In the genomic region with DNA sequence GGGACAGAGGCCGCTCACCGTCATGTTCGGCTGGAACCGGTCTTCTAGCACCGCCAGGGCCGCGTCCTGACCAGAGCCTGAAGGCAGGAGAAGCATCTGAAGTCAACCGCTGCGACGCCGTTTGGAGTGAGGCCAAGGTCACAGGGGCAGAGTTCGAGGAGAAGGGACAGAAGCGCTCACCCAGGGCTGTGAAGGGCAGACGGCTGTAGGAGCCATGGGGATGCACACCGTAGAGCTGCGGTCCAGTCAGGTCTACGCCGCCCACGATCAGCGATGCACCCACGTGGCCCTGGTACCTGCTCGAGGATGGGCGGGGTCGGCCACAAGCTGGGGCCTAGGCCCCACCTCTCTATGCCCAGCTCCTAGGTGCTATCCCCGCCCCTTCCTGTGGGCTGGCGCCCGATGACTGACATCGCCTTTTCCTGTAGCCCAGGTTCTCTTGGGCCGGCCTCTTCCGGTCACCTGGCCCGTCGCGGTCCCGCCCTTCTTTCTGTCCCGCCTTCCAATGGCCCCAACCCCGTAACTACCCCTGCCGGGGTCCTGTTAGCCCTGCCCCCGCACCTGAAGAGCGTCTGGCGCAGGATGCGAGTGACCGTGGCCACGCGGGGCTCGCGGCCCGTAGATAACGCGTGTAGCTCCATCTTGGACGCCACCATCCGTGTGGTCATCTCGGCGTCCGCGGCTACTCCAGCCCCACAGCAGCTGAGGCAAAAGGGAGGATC, we compare ENCODE assay signal across 8 cellular contexts. TPM values are rescaled to one million over a fixed set of nuclear protein-coding genes. Genes with fewer than 3 reads are reported as not detected.
A peak's percentile ranks its signal among the peaks of the same experiment; 100 is the strongest.
DNase-seq lines count a peak whose midpoint lies in the region; ATAC-seq, FAIRE-seq and TF ChIP-seq lines count a peak whose summit lies in the region.

No MANE protein-coding gene starts in this region.

- peak; percentile 90 for ATAC-seq in stimulated activated naive CD8-positive, alpha-beta T cell treated with anti-CD3 and anti-CD28 coated beads, Interleukin-15, amount 100 ng/mL, for 72 hours

- TF ChIP-seq CTCF in MM.1S (IDR thresholded peaks at IDR 0.05; ENCODE audit: low read length): no peak
- TF ChIP-seq CTCF in fibroblast of villous mesenchyme (IDR thresholded peaks at IDR 0.05; ENCODE audit: insufficient read depth, low read depth, low read length): no peak
- TF ChIP-seq CTCF in neural cell (IDR thresholded peaks at IDR 0.05; ENCODE audit: poor library complexity, severe bottlenecking): no peak

- no peaks in the 10 kb centered on the region for H3K9me3 Mint-ChIP-seq in stimulated activated naive CD8-positive, alpha-beta T cell treated with anti-CD3 and anti-CD28 coated beads, Interleukin-15, amount 100 ng/mL, for 72 hours

- DNase-seq in HCEC 1CT (peak; percentile 86), MM.1S (peak; percentile 99), SHP77 treated with DMSO at 0.1 percent for 48 hours (lab: John Stamatoyannopoulos, UW) (peak; percentile 91), activated gamma-delta T cell treated with Interleukin-2 at 50 U/mL for 16 hours (peak; percentile 95), fibroblast of villous mesenchyme (ENCODE audit: low read depth) (peak; percentile 90)
- DNase-seq in stimulated activated naive CD8-positive, alpha-beta T cell treated with anti-CD3 and anti-CD28 coated beads, Interleukin-15, amount 100 ng/mL, for 72 hours: peak; percentile 89 to 96

- peaks cover 16% of the 10 kb centered on the region for H3F3A ChIP-seq in MM.1S (ENCODE audit: insufficient read depth, low read length)
- H3F3A ChIP-seq in neural cell (ENCODE audit: insufficient read depth, low read length, poor library complexity, severe bottlenecking): no peaks in the 10 kb centered on the region

- H3K9ac ChIP-seq in MM.1S (ENCODE audit: low read length): peak overlapping the region; percentile 89
- H3K9ac ChIP-seq in neural cell (ENCODE audit: low read length): peak overlapping the region; percentile 87

- peak; percentile 98 for FAIRE-seq in G401.6 (lab: Jason Lieb, UNC)

- H3K9me2 ChIP-seq in MM.1S (replicated peaks; ENCODE audit: insufficient read depth, low read length) (no peaks in the 10 kb centered on the region), neural cell (ENCODE audit: insufficient read depth, low read length) (no peaks in the 10 kb centered on the region)

- peaks cover 56% of the 10 kb centered on the region for H3K4me1 Mint-ChIP-seq in stimulated activated naive CD8-positive, alpha-beta T cell treated with anti-CD3 and anti-CD28 coated beads, Interleukin-15, amount 100 ng/mL, for 72 hours

- H3K36me3 ChIP-seq in MM.1S (replicated peaks; ENCODE audit: insufficient read depth, low read length) (no peaks in the 10 kb centered on the region; the same call in 1 of the 2 replicates), neural cell (ENCODE audit: insufficient read depth, low read length) (no peaks in the 10 kb centered on the region)

- TF ChIP-seq RAD21 in neural cell (conservative IDR thresholded peaks at IDR 0.05): no peak

- TF ChIP-seq EP300 in neural cell (conservative IDR thresholded peaks at IDR 0.05; ENCODE audit: poor library complexity, severe bottlenecking): no peak

- H3K4me1 ChIP-seq in MM.1S (ENCODE audit: low read length): peaks cover 15% of the 10 kb centered on the region

- H3K4me3 Mint-ChIP-seq in stimulated activated naive CD8-positive, alpha-beta T cell treated with anti-CD3 and anti-CD28 coated beads, Interleukin-15, amount 100 ng/mL, for 72 hours: peak overlapping the region; percentile 98 to 99

- H3K79me2 ChIP-seq in MM.1S (ENCODE audit: low read length) (peaks cover 30% of the 10 kb centered on the region), neural cell (replicated peaks; ENCODE audit: insufficient read depth, low read length) (no peaks in the 10 kb centered on the region)

- H3K27me3 ChIP-seq in MM.1S (replicated peaks; ENCODE audit: insufficient read depth, low read length) (no peaks in the 10 kb centered on the region), neural cell (ENCODE audit: insufficient read depth, low read depth, low read length) (no peaks in the 10 kb centered on the region)

- H3K27ac Mint-ChIP-seq in stimulated activated naive CD8-positive, alpha-beta T cell treated with anti-CD3 and anti-CD28 coated beads, Interleukin-15, amount 100 ng/mL, for 72 hours: peak overlapping the region; percentile 97 to 99

- H3K4me3 ChIP-seq in MM.1S (ENCODE audit: low read length): peak overlapping the region; percentile 99
- peak overlapping the region; percentile 98 for H3K4me3 ChIP-seq in fibroblast of villous mesenchyme (ENCODE audit: low read depth, low read length)
- peak overlapping the region; percentile 100 for H3K4me3 ChIP-seq in neural cell (ENCODE audit: low read length)

- no peaks in the 10 kb centered on the region for H3K27me3 Mint-ChIP-seq in stimulated activated naive CD8-positive, alpha-beta T cell treated with anti-CD3 and anti-CD28 coated beads, Interleukin-15, amount 100 ng/mL, for 72 hours

- H3K9me3 ChIP-seq in MM.1S (replicated peaks; ENCODE audit: insufficient read depth, low read length) (no peaks in the 10 kb centered on the region), neural cell (ENCODE audit: low read length) (no peaks in the 10 kb centered on the region)

- H2AFZ ChIP-seq in MM.1S (ENCODE audit: low read length): peak overlapping the region; percentile 69
- peak overlapping the region; percentile 52 for H2AFZ ChIP-seq in neural cell (ENCODE audit: low read depth, low read length)

- H4K20me1 ChIP-seq in MM.1S (ENCODE audit: insufficient read depth, low read length) (no peaks in the 10 kb centered on the region), neural cell (ENCODE audit: insufficient read depth) (no peaks in the 10 kb centered on the region)

- H3K4me2 ChIP-seq in MM.1S (ENCODE audit: low read depth, low read length) (peak overlapping the region; percentile 94), neural cell (ENCODE audit: low read length) (peak overlapping the region; percentile 88)

- H3K27ac ChIP-seq in MM.1S (ENCODE audit: low read length) (peak overlapping the region; percentile 82; the same call in 1 of the 2 replicates), neural cell (ENCODE audit: low read length) (peak overlapping the region; percentile 74)

TF ChIP-seq in neural cell, 6 proteins besides CTCF, POLR2A, EP300 and RAD21:
- no peak for TF ChIP-seq SMC3 (conservative IDR thresholded peaks at IDR 0.05; ENCODE audit: poor library complexity)
- TF ChIP-seq EZH2 (IDR thresholded peaks at IDR 0.05; ENCODE audit: borderline replicate concordance, insufficient read depth, low read length, poor library complexity, severe bottlenecking): no peak
- TF ChIP-seq, protein P1, sequence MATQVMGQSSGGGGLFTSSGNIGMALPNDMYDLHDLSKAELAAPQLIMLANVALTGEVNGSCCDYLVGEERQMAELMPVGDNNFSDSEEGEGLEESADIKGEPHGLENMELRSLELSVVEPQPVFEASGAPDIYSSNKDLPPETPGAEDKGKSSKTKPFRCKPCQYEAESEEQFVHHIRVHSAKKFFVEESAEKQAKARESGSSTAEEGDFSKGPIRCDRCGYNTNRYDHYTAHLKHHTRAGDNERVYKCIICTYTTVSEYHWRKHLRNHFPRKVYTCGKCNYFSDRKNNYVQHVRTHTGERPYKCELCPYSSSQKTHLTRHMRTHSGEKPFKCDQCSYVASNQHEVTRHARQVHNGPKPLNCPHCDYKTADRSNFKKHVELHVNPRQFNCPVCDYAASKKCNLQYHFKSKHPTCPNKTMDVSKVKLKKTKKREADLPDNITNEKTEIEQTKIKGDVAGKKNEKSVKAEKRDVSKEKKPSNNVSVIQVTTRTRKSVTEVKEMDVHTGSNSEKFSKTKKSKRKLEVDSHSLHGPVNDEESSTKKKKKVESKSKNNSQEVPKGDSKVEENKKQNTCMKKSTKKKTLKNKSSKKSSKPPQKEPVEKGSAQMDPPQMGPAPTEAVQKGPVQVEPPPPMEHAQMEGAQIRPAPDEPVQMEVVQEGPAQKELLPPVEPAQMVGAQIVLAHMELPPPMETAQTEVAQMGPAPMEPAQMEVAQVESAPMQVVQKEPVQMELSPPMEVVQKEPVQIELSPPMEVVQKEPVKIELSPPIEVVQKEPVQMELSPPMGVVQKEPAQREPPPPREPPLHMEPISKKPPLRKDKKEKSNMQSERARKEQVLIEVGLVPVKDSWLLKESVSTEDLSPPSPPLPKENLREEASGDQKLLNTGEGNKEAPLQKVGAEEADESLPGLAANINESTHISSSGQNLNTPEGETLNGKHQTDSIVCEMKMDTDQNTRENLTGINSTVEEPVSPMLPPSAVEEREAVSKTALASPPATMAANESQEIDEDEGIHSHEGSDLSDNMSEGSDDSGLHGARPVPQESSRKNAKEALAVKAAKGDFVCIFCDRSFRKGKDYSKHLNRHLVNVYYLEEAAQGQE (IDR thresholded peaks at IDR 0.05; ENCODE audit: borderline replicate concordance): peak; percentile 66
- TF ChIP-seq TAF1 (IDR thresholded peaks at IDR 0.05; ENCODE audit: low read depth): peak; percentile 84
- TF ChIP-seq MXI1 (conservative IDR thresholded peaks at IDR 0.05; ENCODE audit: poor library complexity, severe bottlenecking): peak; percentile 98
- TF ChIP-seq POLR2AphosphoS5 (IDR thresholded peaks at IDR 0.05): peak; percentile 87

RNA-seq across cellular contexts. Expression of a gene that starts 1.1 kb away (rescaled TPM):
- 54.0 and 72.8 TPM in 2 replicates for total RNA-seq in fibroblast of villous mesenchyme
- 33.6 and 46.4 TPM in 2 replicates for polyA plus RNA-seq in neural cell
- 8.0 and 10.2 TPM in 2 replicates for polyA minus RNA-seq in neural cell

RNA-seq across cellular contexts. Expression of a gene that starts 3.9 kb away (rescaled TPM):
- total RNA-seq in fibroblast of villous mesenchyme: 1.3 TPM in 1 of 2 replicates, not detected in the other
- 3.2 and 3.8 TPM in 2 replicates for polyA plus RNA-seq in neural cell
- 0.97 and 1.5 TPM in 2 replicates for polyA minus RNA-seq in neural cell

RNA-seq across cellular contexts. Expression of a gene that starts 8.4 kb away (rescaled TPM):
- 8.6 and 9.3 TPM in 2 replicates for total RNA-seq in fibroblast of villous mesenchyme
- 0.32 TPM in 1 of 2 replicates, not detected in the other for polyA plus RNA-seq in neural cell
- not detected in 2 replicates for polyA minus RNA-seq in neural cell

RNA-seq across cellular contexts. Expression of a gene that starts 32.9 kb away (rescaled TPM):
- 90.5 and 104 TPM in 2 replicates for total RNA-seq in fibroblast of villous mesenchyme
- 0.11 TPM in 1 of 2 replicates, not detected in the other for polyA plus RNA-seq in neural cell
- polyA minus RNA-seq in neural cell: 0.69 TPM in 1 of 2 replicates, not detected in the other

RNA-seq across cellular contexts. Expression of a gene that starts 42.5 kb away (rescaled TPM):
- total RNA-seq in fibroblast of villous mesenchyme: 13.0 and 13.2 TPM in 2 replicates
- 3.8 and 8.1 TPM in 2 replicates for polyA plus RNA-seq in neural cell
- 14.2 and 17.5 TPM in 2 replicates for polyA minus RNA-seq in neural cell

Comparison
In these comparisons a context has a peak if more than half of its experiments do, and no peak if none do; other contexts are left out.
1. Peak in every context shown above with its lines: DNase-seq, ATAC-seq, H3K4me3 ChIP-seq and H3K27ac ChIP-seq.